ENCODE assay signal across 1 cellular context in the genomic region with DNA sequence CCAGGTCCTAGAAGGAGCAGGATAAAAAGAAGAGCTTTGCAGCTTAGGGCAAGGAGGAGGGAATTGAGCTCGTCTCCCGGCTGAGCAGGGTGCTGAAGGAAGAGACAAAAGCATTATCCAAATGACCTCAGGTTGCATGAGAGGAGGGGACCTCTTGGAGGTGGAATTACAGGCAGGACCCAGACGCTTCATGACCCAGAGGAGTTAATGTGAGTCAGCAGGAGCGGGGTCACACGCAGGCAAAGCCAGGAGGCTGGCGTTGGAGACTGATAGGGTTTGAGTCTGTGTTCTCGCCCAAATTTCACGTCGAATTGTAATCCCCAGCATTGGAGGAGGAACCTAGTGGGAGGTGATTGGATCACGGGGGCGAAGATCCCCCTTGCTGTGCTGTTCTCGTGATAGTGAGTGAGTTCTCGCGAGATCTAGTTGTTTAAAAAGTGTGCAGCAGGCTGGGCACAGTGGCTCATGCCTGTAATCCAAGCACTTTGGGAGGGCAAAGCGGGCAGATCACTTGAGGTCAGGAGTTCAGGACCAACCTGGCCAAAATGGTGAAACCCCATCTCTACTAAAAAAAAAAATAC.
TF ChIP-seq lines count a peak whose summit lies in the region.

No MANE protein-coding gene starts in this region.

TF ChIP-seq in SK-N-SH treated with all-trans-retinoic acid at 6 μM for 48 hours, 23 proteins besides CTCF, POLR2A, EP300 and RAD21 (continued from another document):
- TF ChIP-seq, protein P1, sequence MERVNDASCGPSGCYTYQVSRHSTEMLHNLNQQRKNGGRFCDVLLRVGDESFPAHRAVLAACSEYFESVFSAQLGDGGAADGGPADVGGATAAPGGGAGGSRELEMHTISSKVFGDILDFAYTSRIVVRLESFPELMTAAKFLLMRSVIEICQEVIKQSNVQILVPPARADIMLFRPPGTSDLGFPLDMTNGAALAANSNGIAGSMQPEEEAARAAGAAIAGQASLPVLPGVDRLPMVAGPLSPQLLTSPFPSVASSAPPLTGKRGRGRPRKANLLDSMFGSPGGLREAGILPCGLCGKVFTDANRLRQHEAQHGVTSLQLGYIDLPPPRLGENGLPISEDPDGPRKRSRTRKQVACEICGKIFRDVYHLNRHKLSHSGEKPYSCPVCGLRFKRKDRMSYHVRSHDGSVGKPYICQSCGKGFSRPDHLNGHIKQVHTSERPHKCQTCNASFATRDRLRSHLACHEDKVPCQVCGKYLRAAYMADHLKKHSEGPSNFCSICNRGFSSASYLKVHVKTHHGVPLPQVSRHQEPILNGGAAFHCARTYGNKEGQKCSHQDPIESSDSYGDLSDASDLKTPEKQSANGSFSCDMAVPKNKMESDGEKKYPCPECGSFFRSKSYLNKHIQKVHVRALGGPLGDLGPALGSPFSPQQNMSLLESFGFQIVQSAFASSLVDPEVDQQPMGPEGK (CRISPR knock-in tag; IDR thresholded peaks at IDR 0.05; ENCODE audit: borderline replicate concordance), result no peak
- TF ChIP-seq PPARA (CRISPR knock-in tag; IDR thresholded peaks at IDR 0.05; ENCODE audit: borderline replicate concordance) (no peak), CSDC2 (CRISPR knock-in tag; IDR thresholded peaks at IDR 0.05) (no peak)
